8 cellular contexts compared by ENCODE assay signal in genomic region chr5:69369369-69370121, GRCh38. TPM values are rescaled to one million over a fixed set of nuclear protein-coding genes. Genes with fewer than 3 reads are reported as not detected.
DNase-seq lines count a peak whose midpoint lies in the region; ATAC-seq and TF ChIP-seq lines count a peak whose summit lies in the region.

AK6 (minus strand) TSS chr5:69369520; CDS start chr5:69369490, 30 bp downstream.
RAD17 (plus strand) TSS chr5:69369818; CDS start chr5:69372209, 2,391 bp downstream.
TAF9 (minus strand) TSS chr5:69369520; CDS start chr5:69365737, 3,783 bp downstream.

- no peaks in the 10 kb centered on the region for H3K27me3 Mint-ChIP-seq in type B pancreatic cell

- WGBS in adipose tissue, 3 donors: 0 to 1% (median 0%) methylated on average over 60 to 63 of the region's 63 CpGs
- WGBS in heart left ventricle, 4 donors: 0 to 1% (median 0%) methylated on average over 50 to 63 of the region's 63 CpGs

- TF ChIP-seq CTCF in GM12875 (IDR thresholded peaks at IDR 0.05; ENCODE audit: borderline replicate concordance, insufficient read depth, low read depth, low read length): no peak
- peak in 1 of 12 donors; percentile 10 for TF ChIP-seq CTCF in heart left ventricle (IDR thresholded peaks at IDR 0.05)
- TF ChIP-seq CTCF in type B pancreatic cell (conservative IDR thresholded peaks at IDR 0.05): peak; percentile 29

- peak within 1 kb of the TSS; percentile 98 for H3K4me3 Mint-ChIP-seq in type B pancreatic cell

- peaks cover 17% of the 10 kb centered on the region for H3K36me3 Mint-ChIP-seq in type B pancreatic cell

- peak; percentile 93 for ATAC-seq in HG02798 (IDR thresholded peaks at IDR 0.05; ENCODE audit: poor library complexity, unreplicated experiment)
- peak; percentile 97 to 99 (median 98) for ATAC-seq in heart left ventricle

- H3K4me3 ChIP-seq in GM12875 (ENCODE audit: low read depth, low read length): peak within 1 kb of the TSS; percentile 78
- peak within 1 kb of the TSS; percentile 54 to 94 (median 80) for H3K4me3 ChIP-seq in heart left ventricle

- peak; percentile 88 for DNase-seq in NCI-H1436 (lab: John Stamatoyannopoulos, UW)
- DNase-seq in T follicular helper cell (ENCODE audit: low read depth): peak; percentile 84
- peak; percentile 92 to 96 (median 95) for DNase-seq in heart left ventricle
- DNase-seq in pons (ENCODE audit: low spot score): peak; percentile 85
- DNase-seq in type B pancreatic cell (ENCODE audit: extremely low spot score, unreplicated experiment): peak; percentile 91

- intact Hi-C loops in heart left ventricle (cut with DNase I): loop anchor here in 6 of 10 donors (10.0 kb wide), 4 partner anchors 55 to 325 kb away; partner anchors contain the start of genes SLC30A5 (in 5 of the 6) and CDK7 (in 1 of the 6)

- peaks cover 0 to 43% (median 28%) of the 10 kb centered on the region in 9 donors for H3K36me3 ChIP-seq in heart left ventricle

- H3K9me3 Mint-ChIP-seq in type B pancreatic cell: no peaks in the 10 kb centered on the region

- no peaks in the 10 kb centered on the region for H3K9me3 ChIP-seq in heart left ventricle

- TF ChIP-seq POLR2A in heart left ventricle (IDR thresholded peaks at IDR 0.05): peak in 1 of 2 donors; percentile 66

- peaks cover 4 to 44% (median 25%) of the 10 kb centered on the region in 12 donors for H3K4me1 ChIP-seq in heart left ventricle

- H3K4me1 Mint-ChIP-seq in type B pancreatic cell (ENCODE audit: unreplicated experiment): peaks cover 24% of the 10 kb centered on the region

- H3K27ac ChIP-seq in adipose tissue (ENCODE audit: low read depth, low read length) (peak within 1 kb of the TSS; percentile 89), heart left ventricle (peak within 1 kb of the TSS; percentile 93 to 99 (median 98))

- no peaks in the 10 kb centered on the region for H3K27me3 ChIP-seq in heart left ventricle

- H3K27ac Mint-ChIP-seq in type B pancreatic cell: peak within 1 kb of the TSS; percentile 98

RNA-seq across cellular contexts. Expression of gene AK6, which starts in this region (rescaled TPM):
- polyA plus RNA-seq in adipose tissue (10 to 100 TPM; 19.8 to 59.5 (median 43.0) TPM), heart left ventricle (10 to 100 TPM; 42.0 to 58.9 TPM)
- total RNA-seq in heart left ventricle (10 to 100 TPM; 26.2 to 43.8 (median 34.5) TPM), type B pancreatic cell (ENCODE audit: low replicate concordance) (29.9 and 30.8 TPM in 2 replicates)

RNA-seq across cellular contexts. Expression of gene RAD17, which starts in this region (rescaled TPM):
- polyA plus RNA-seq in adipose tissue (10 to 100 TPM in 1 of 3 donors, 1 to 10 TPM in 2; 8.4 to 17.8 (median 9.5) TPM), heart left ventricle (10 to 100 TPM in 1 of 2 donors, 1 to 10 TPM in 1; 6.7 to 15.6 TPM)
- total RNA-seq in heart left ventricle (10 to 100 TPM; 17.4 to 25.8 (median 20.9) TPM), type B pancreatic cell (ENCODE audit: low replicate concordance) (19.6 and 30.9 TPM in 2 replicates)

RNA-seq across cellular contexts. Expression of gene TAF9, which starts in this region (rescaled TPM):
- polyA plus RNA-seq in adipose tissue (10 to 100 TPM; 33.4 to 65.1 (median 54.5) TPM), heart left ventricle (10 to 100 TPM; 56.8 to 75.0 TPM)
- total RNA-seq in heart left ventricle (10 to 100 TPM; 37.8 to 51.9 (median 48.0) TPM), type B pancreatic cell (ENCODE audit: low replicate concordance) (59.9 and 60.2 TPM in 2 replicates)

Comparison
In these comparisons a context has a peak if more than half of its experiments do, and no peak if none do; other contexts are left out.
1. Peak in every context shown above with its lines: DNase-seq, ATAC-seq, H3K4me3 ChIP-seq and H3K27ac ChIP-seq.